In the genomic region with DNA sequence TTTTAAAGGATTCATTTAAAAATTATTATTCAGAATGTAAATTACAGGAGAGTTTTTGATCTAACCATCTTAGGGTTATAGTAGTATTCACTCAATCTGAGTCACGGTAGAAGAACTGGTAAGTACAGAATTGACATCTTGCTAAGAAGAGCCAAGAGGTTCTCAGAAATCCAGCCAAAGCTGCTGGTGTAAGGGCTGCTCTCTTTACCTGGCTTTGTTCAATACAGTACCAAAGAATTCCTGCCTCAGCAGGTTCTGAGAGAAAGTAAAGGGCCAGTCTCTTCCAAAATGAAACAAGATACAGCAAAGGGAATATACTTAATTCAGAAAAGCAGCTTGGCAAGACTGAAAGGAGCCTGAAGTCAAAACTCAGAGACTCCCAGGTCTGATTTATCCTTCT, we compare ENCODE assay signal across 13 cellular contexts.
A peak's percentile ranks its signal among the peaks of the same experiment; 100 is the strongest.
DNase-seq lines count a peak whose midpoint lies in the region; ATAC-seq and TF ChIP-seq lines count a peak whose summit lies in the region.
"Had no signal": no experiment of that assay in that cellular context is flagged by ENCODE, and none has a peak within 500 bp of the region (broad histone marks: within the 10 kb centered on the region; RNA-seq: fewer than 3 reads in every experiment).

No MANE protein-coding gene starts in this region.

- H3K9me3 ChIP-seq in CD4-positive, CD25-positive, alpha-beta regulatory T cell (ENCODE audit: control insufficient read depth in 2 of 2, low read length in 2 of 2): no peaks in the 10 kb centered on the region
- no peaks in the 10 kb centered on the region for H3K9me3 ChIP-seq in gastroesophageal sphincter
- H3K9me3 ChIP-seq: BLaER1, suprapubic skin had no signal

- H3K27me3 ChIP-seq in CD4-positive, CD25-positive, alpha-beta regulatory T cell (ENCODE audit: control insufficient read depth, insufficient read depth, low read length): no peaks in the 10 kb centered on the region
- no peaks in the 10 kb centered on the region for H3K27me3 ChIP-seq in gastroesophageal sphincter
- H3K27me3 ChIP-seq: BLaER1, foreskin keratinocyte, suprapubic skin had no signal

- H3K4me1 Mint-ChIP-seq in CD4-positive, CD25-positive, alpha-beta regulatory T cell: peaks cover 61 to 99% (median 82%) of the 10 kb centered on the region in 4 donors
- peaks cover 62% of the 10 kb centered on the region for H3K4me1 Mint-ChIP-seq in WTC11
- H3K4me1 Mint-ChIP-seq in effector memory CD8-positive, alpha-beta T cell (ENCODE audit: low read depth in 2 of 2): peaks cover 56 to 73% of the 10 kb centered on the region in 2 donors

- H3K27me3 Mint-ChIP-seq in CD4-positive, CD25-positive, alpha-beta regulatory T cell: no peaks in the 10 kb centered on the region
- no peaks in the 10 kb centered on the region for H3K27me3 Mint-ChIP-seq in WTC11 (ENCODE audit: low read depth)
- no peaks in the 10 kb centered on the region for H3K27me3 Mint-ChIP-seq in effector memory CD8-positive, alpha-beta T cell

- no peaks in the 10 kb centered on the region for H3K36me3 ChIP-seq in CD4-positive, CD25-positive, alpha-beta regulatory T cell (ENCODE audit: control insufficient read depth, insufficient read depth, low read length)
- H3K36me3 ChIP-seq in gastroesophageal sphincter: no peaks in the 10 kb centered on the region
- H3K36me3 ChIP-seq: BLaER1, suprapubic skin had no signal

- peak overlapping the region; percentile 75 for H3K4me3 ChIP-seq in CD4-positive, CD25-positive, alpha-beta regulatory T cell (ENCODE audit: low read depth, low read length)
- no peak overlapping the region for H3K4me3 ChIP-seq in gastroesophageal sphincter
- H3K4me3 ChIP-seq: BLaER1, suprapubic skin had no signal

- peaks cover 80% of the 10 kb centered on the region for H3K4me1 ChIP-seq in CD4-positive, CD25-positive, alpha-beta regulatory T cell (ENCODE audit: control insufficient read depth, insufficient read depth, low read length, poor library complexity, severe bottlenecking)
- H3K4me1 ChIP-seq in gastroesophageal sphincter: peaks cover 17 to 67% (median 17%) of the 10 kb centered on the region in 3 donors
- H3K4me1 ChIP-seq: BLaER1 had no signal

- TF ChIP-seq POLR2A in gastroesophageal sphincter (IDR thresholded peaks at IDR 0.05): no peak

- WGBS in gastroesophageal sphincter (ENCODE audit: low coverage in 1 of 2), 2 donors: 13% methylated on average over 1 of the region's 1 CpG; no CpG with 5 or more reads in 1 of the 2 donors

- peak overlapping the region; percentile 64 for H3K27ac ChIP-seq in CD4-positive, CD25-positive, alpha-beta regulatory T cell (ENCODE audit: insufficient read depth, low read length, poor library complexity, severe bottlenecking)
- peak overlapping the region; percentile 24 to 62 (median 40) for H3K27ac ChIP-seq in gastroesophageal sphincter
- H3K27ac ChIP-seq: BLaER1, foreskin keratinocyte, suprapubic skin had no signal

- CTCF ChIA-PET in WTC11 (lab: Charles Lee): no interaction called here

- H3K27ac Mint-ChIP-seq in CD4-positive, CD25-positive, alpha-beta regulatory T cell: peak overlapping the region; percentile 89 to 94 (median 92)
- peak overlapping the region; percentile 39 for H3K27ac Mint-ChIP-seq in WTC11
- peak overlapping the region in 1 of 2 donors; percentile 45 for H3K27ac Mint-ChIP-seq in effector memory CD8-positive, alpha-beta T cell

- peak; percentile 88 to 90 for ATAC-seq in CD4-positive, CD25-positive, alpha-beta regulatory T cell (ENCODE audit: low read depth in 2 of 2)
- ATAC-seq in WTC11: peak; percentile 57
- ATAC-seq in gastroesophageal sphincter: no peak
- no peak for ATAC-seq in effector memory CD8-positive, alpha-beta T cell (replicated peaks)
- ATAC-seq in GM21723 (IDR thresholded peaks at IDR 0.05; ENCODE audit: unreplicated experiment): no peak
- ATAC-seq: foreskin keratinocyte had no signal

- DNase-seq in CD4-positive, CD25-positive, alpha-beta regulatory T cell: peak in 1 of 3 donors; percentile 85
- peak; percentile 65 for DNase-seq in DMS79 (lab: John Stamatoyannopoulos, UW)
- no peak for DNase-seq in WTC11 (ENCODE audit: low spot score)
- no peak for DNase-seq in effector memory CD8-positive, alpha-beta T cell
- DNase-seq in activated effector memory CD4-positive, alpha-beta T cell treated with Interleukin-2 at 50 U/mL for 16 hours: no peak
- DNase-seq in NCI-H345 treated with DMSO at 0.1 percent for 48 hours (lab: John Stamatoyannopoulos, UW; ENCODE audit: unreplicated experiment): no peak
- DNase-seq: activated CD4-positive, CD25-positive, alpha-beta regulatory T cell; foreskin keratinocyte; NCI-H1105 had no signal

- peaks cover 8% of the 10 kb centered on the region for H3K36me3 Mint-ChIP-seq in CD4-positive, CD25-positive, alpha-beta regulatory T cell
- no peaks in the 10 kb centered on the region for H3K36me3 Mint-ChIP-seq in WTC11
- H3K36me3 Mint-ChIP-seq in effector memory CD8-positive, alpha-beta T cell (ENCODE audit: insufficient read depth): no peaks in the 10 kb centered on the region

- TF ChIP-seq CTCF in WTC11 (IDR thresholded peaks at IDR 0.05) (no peak), gastroesophageal sphincter (IDR thresholded peaks at IDR 0.05) (no peak)

- peaks cover 0 to 3% (median under 1%) of the 10 kb centered on the region in 7 donors for H3K9me3 Mint-ChIP-seq in CD4-positive, CD25-positive, alpha-beta regulatory T cell
- no peaks in the 10 kb centered on the region for H3K9me3 Mint-ChIP-seq in WTC11
- H3K9me3 Mint-ChIP-seq in effector memory CD8-positive, alpha-beta T cell: no peaks in the 10 kb centered on the region

- TF ChIP-seq EP300 in gastroesophageal sphincter (IDR thresholded peaks at IDR 0.05): no peak

- POLR2A ChIA-PET in WTC11 (lab: Charles Lee): interaction anchor here (0.8 kb wide), 1 partner anchor 15 kb away, joined by 3 read pairs; no protein-coding TSS in a partner anchor

- peak overlapping the region; percentile 28 to 92 (median 74) for H3K4me3 Mint-ChIP-seq in CD4-positive, CD25-positive, alpha-beta regulatory T cell
- no peak overlapping the region for H3K4me3 Mint-ChIP-seq in WTC11
- peak overlapping the region in 1 of 2 donors; percentile 21 for H3K4me3 Mint-ChIP-seq in effector memory CD8-positive, alpha-beta T cell

TF ChIP-seq in WTC11, 78 proteins besides CTCF, POLR2A, EP300 and RAD21 (continues in another document):
- TF ChIP-seq ZNF219 (CRISPR knock-in tag; IDR thresholded peaks at IDR 0.05; ENCODE audit: borderline replicate concordance) (no peak), CBFB (CRISPR knock-in tag; IDR thresholded peaks at IDR 0.05; ENCODE audit: low read depth) (no peak), IRF2 (CRISPR knock-in tag; IDR thresholded peaks at IDR 0.05; ENCODE audit: borderline replicate concordance, low read depth) (no peak), OVOL2 (CRISPR knock-in tag; IDR thresholded peaks at IDR 0.05; ENCODE audit: borderline replicate concordance) (no peak), ERG (CRISPR knock-in tag; IDR thresholded peaks at IDR 0.05) (no peak), NFATC4 (CRISPR knock-in tag; IDR thresholded peaks at IDR 0.05) (no peak), ZSCAN18 (CRISPR knock-in tag; IDR thresholded peaks at IDR 0.05) (no peak), ZNF263 (CRISPR knock-in tag; IDR thresholded peaks at IDR 0.05; ENCODE audit: low read depth) (no peak), NFYB (CRISPR knock-in tag; conservative IDR thresholded peaks at IDR 0.05; ENCODE audit: low read depth) (no peak)
- TF ChIP-seq, protein P1, sequence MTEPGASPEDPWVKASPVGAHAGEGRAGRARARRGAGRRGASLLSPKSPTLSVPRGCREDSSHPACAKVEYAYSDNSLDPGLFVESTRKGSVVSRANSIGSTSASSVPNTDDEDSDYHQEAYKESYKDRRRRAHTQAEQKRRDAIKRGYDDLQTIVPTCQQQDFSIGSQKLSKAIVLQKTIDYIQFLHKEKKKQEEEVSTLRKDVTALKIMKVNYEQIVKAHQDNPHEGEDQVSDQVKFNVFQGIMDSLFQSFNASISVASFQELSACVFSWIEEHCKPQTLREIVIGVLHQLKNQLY (CRISPR knock-in tag; IDR thresholded peaks at IDR 0.05): no peak

Comparison
In these comparisons a context has a peak if more than half of its experiments do, and no peak if none do; other contexts are left out.
1. ATAC-seq: peak in CD4-positive, CD25-positive, alpha-beta regulatory T cell (2 of 2) and WTC11 (single experiment); none in gastroesophageal sphincter (single experiment), effector memory CD8-positive, alpha-beta T cell (single experiment) and GM21723 (single experiment).